In the genomic region with DNA sequence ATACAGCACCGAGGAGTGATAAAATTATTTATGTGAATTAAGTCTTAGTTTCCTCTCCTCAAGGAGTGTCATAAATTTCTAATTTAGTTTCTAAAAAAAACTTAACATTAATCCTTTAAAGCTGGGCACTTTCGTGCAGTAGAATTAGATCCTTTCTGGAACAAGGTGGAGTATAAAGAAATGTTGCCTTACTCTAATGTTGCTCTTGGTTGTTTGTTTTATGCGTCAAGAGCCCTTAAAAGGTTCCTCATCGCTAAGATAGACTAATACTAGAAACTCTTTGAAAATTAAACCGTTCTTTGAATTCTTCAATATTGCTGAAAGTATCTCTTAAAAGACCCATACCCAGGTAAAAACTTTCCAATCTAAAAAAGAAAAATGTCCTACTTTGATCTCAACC, we compare ENCODE assay signal across 25 cellular contexts.
"Had no signal": no experiment of that assay in that cellular context is flagged by ENCODE, and none has a peak within 500 bp of the region (broad histone marks: within the 10 kb centered on the region; RNA-seq: fewer than 3 reads in every experiment).

No MANE protein-coding gene starts in this region.

- H3K4me3 ChIP-seq: ovary, psoas muscle, right lobe of liver, sigmoid colon, stomach, thoracic aorta, tibial artery, transverse colon, vagina had no signal

- H3K9me3 ChIP-seq: neutrophil, ovary, psoas muscle, right lobe of liver, sigmoid colon, stomach, thoracic aorta, tibial artery, transverse colon, vagina had no signal

- H3K27ac ChIP-seq: neutrophil, ovary, parathyroid adenoma, psoas muscle, right lobe of liver, sigmoid colon, stomach, thoracic aorta, tibial artery, transverse colon, vagina had no signal

- ATAC-seq: naive thymus-derived CD8-positive, alpha-beta T cell; natural killer cell treated with Interleukin-12 subunit alpha and Interleukin-12 subunit beta and Interleukin-15 and Interleukin-18, amount 100 ng/mL, for 72 hours; psoas muscle; right cardiac atrium; right lobe of liver; stimulated activated effector memory CD8-positive, alpha-beta T cell treated with anti-CD3 and anti-CD28 coated beads, Interleukin-12 subunit alpha, Interleukin-12 subunit beta, amount 100 ng/mL, for 72 hours; stimulated activated naive B cell treated with anti-CD40 and anti-IgM and Interleukin-4, amounts not matched to agents 10 μg/mL and 1 μg/mL and 100 μg/mL, for 72 hours had no signal

- H3K4me1 ChIP-seq: parathyroid adenoma, tibial artery, vagina had no signal

- H3K27me3 ChIP-seq: neutrophil, ovary, right lobe of liver, sigmoid colon, stomach, tibial artery, transverse colon, vagina had no signal

- H3K36me3 ChIP-seq: neutrophil, ovary, right lobe of liver, sigmoid colon, stomach, thoracic aorta, tibial artery, transverse colon, vagina had no signal

- DNase-seq: naive thymus-derived CD8-positive, alpha-beta T cell; nephron progenitor cell; occipital lobe; ovary; posterior cingulate gyrus; psoas muscle; right cardiac atrium; right lobe of liver; sigmoid colon; small intestine; stimulated activated CD4-positive, alpha-beta T cell treated with anti-CD3 and anti-CD28 coated beads, Interleukin-15, amount 100 ng/mL, for 24 hours; stimulated activated CD4-positive, alpha-beta T cell treated with anti-CD3 and anti-CD28 coated beads, Interleukin-2, amount 100 ng/mL, for 24 hours; stimulated activated CD4-positive, alpha-beta T cell treated with anti-CD3 and anti-CD28 coated beads, Interleukin-2, amount 100 ng/mL, for 48 hours; stimulated activated CD4-positive, alpha-beta T cell treated with anti-CD3 and anti-CD28 coated beads, Interleukin-4, amount 100 ng/mL, for 24 hours; stimulated activated naive B cell treated with anti-CD40 and anti-IgM and Interleukin-4, amounts not matched to agents 10 μg/mL and 1 μg/mL and 100 μg/mL, for 72 hours; stimulated activated naive CD4-positive, alpha-beta T cell treated with Interleukin-2 at 50 U/mL for 16 hours; stomach; tibial artery; transverse colon had no signal
